In the genomic region with DNA sequence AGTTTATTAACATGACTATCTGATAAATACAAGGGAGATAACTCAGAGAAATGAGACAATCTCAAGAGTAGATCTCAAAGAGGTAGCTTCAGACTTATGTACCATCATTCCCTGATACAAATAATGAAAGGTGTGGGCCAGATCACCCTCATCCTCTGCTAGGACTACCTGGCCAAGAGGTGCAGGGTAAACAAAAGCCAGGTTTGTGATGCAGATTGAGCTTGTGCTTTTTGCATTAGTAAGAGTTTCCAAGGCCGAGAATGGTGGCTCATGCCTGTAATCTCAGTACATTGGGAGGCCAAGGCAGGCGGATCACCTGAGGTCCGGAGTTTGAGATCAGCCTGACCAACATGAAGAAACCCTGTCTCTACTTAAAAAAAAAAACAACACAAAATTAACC, we compare ENCODE assay signal across 22 cellular contexts.
"Had no signal": no experiment of that assay in that cellular context is flagged by ENCODE, and none has a peak within 500 bp of the region (broad histone marks: within the 10 kb centered on the region; RNA-seq: fewer than 3 reads in every experiment).

No MANE protein-coding gene starts in this region.

- H3K4me1 ChIP-seq: esophagus muscularis mucosa, gastrocnemius medialis, pancreas, suprapubic skin, thyroid gland, upper lobe of left lung, uterus had no signal

- H3K9me3 ChIP-seq: gastrocnemius medialis, pancreas, suprapubic skin, thyroid gland, upper lobe of left lung, uterus had no signal

- H3K27ac Mint-ChIP-seq: naive B cell, nephron, progenitor cell of endocrine pancreas had no signal

- H3K27me3 ChIP-seq: esophagus muscularis mucosa, gastrocnemius medialis, pancreas, suprapubic skin, thyroid gland, upper lobe of left lung, uterus had no signal

- H3K27me3 Mint-ChIP-seq: naive B cell, progenitor cell of endocrine pancreas had no signal

- H3K36me3 ChIP-seq: esophagus muscularis mucosa, gastrocnemius medialis, pancreas, suprapubic skin, thyroid gland, upper lobe of left lung, uterus had no signal

- H3K4me3 Mint-ChIP-seq: naive B cell, nephron had no signal

- H3K36me3 Mint-ChIP-seq: naive B cell had no signal

- H3K27ac ChIP-seq: epithelial cell of prostate, esophagus muscularis mucosa, gastrocnemius medialis, pancreas, suprapubic skin, thyroid gland, upper lobe of left lung, uterus had no signal

- H3K4me3 ChIP-seq: esophagus muscularis mucosa, gastrocnemius medialis, lung, pancreas, suprapubic skin, thyroid gland, upper lobe of left lung, uterus had no signal

- H3K4me1 Mint-ChIP-seq: naive B cell, nephron had no signal

- DNase-seq: cortex of kidney; effector memory CD4-positive, alpha-beta T cell; gastrocnemius medialis; left colon; left ventricle myocardium superior; mesenchymal stem cell; naive B cell; occipital lobe; pancreas; right cardiac atrium; small intestine; stimulated activated CD4-positive, alpha-beta T cell treated with anti-CD3 and anti-CD28 coated beads, Interleukin-12 subunit alpha, Interleukin-12 subunit beta, amount 100 ng/mL, for 4 hours; stimulated activated naive CD4-positive, alpha-beta T cell treated with Interleukin-2 at 50 U/mL for 16 hours; thyroid gland; upper lobe of left lung; uterus had no signal

- ATAC-seq: gastrocnemius medialis, left colon, left ventricle myocardium superior, pancreas, right cardiac atrium had no signal
